Comparison of ENCODE assay signal across 24 cellular contexts in the genomic region with DNA sequence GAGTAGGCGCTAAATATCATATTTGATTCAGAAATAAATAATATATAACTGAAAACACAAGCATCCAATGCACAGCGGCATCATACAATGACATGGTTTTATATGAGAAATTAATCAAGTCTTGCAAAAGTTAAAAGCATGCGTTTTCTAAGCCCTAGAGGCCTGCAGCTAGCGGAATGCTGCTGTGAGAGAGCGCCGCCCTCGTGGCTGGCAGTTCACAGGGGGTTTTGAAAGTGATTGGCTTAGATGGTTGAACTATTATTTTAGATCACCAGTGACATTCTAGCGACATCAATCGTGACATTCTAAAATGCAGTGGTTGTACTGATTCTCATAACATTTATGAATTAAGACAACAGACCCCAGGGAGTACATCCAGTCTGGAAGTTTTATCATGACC.
"Had no signal": no experiment of that assay in that cellular context is flagged by ENCODE, and none has a peak within 500 bp of the region (broad histone marks: within the 10 kb centered on the region; RNA-seq: fewer than 3 reads in every experiment).

No MANE protein-coding gene starts in this region.

- H3K4me1 Mint-ChIP-seq: immature natural killer cell, naive B cell had no signal

- H3K9me3 Mint-ChIP-seq: immature natural killer cell, naive B cell, nephron had no signal

- H3K27me3 ChIP-seq: colonic mucosa, foreskin keratinocyte, spleen, transverse colon had no signal

- H3K27me3 Mint-ChIP-seq: naive B cell had no signal

- H3K4me3 ChIP-seq: colonic mucosa, left ventricle myocardium inferior, lung, spleen, stomach, thoracic aorta, transverse colon had no signal

- H3K4me1 ChIP-seq: colonic mucosa, foreskin keratinocyte, left ventricle myocardium inferior, spleen, stomach, transverse colon had no signal

- FAIRE-seq: endothelial cell of umbilical vein, keratinocyte had no signal

- H3K27ac ChIP-seq: colonic mucosa, foreskin keratinocyte, left ventricle myocardium inferior, spleen, stomach, thoracic aorta, transverse colon had no signal

- H3K9me3 ChIP-seq: colonic mucosa, left ventricle myocardium inferior, spleen, stomach, thoracic aorta, transverse colon had no signal

- ATAC-seq: foreskin keratinocyte, left cardiac atrium, sciatic nerve had no signal

- H3K27ac Mint-ChIP-seq: immature natural killer cell, naive B cell, nephron had no signal

- H3K36me3 Mint-ChIP-seq: immature natural killer cell, naive B cell had no signal

- H3K4me3 Mint-ChIP-seq: immature natural killer cell, naive B cell, nephron had no signal

- DNase-seq: colonic mucosa; dermis blood vessel endothelial cell; foreskin keratinocyte; immature natural killer cell; left cardiac atrium; left ventricle myocardium inferior; mesenchymal stem cell; midbrain; naive B cell; posterior cingulate gyrus; spleen; stimulated activated CD4-positive, alpha-beta T cell treated with anti-CD3 and anti-CD28 coated beads, Interleukin-15, amount 100 ng/mL, for 24 hours; stimulated activated CD4-positive, alpha-beta T cell treated with anti-CD3 and anti-CD28 coated beads, Interleukin-1b, Interleukin-23, amount 100 ng/mL, for 48 hours; stimulated activated CD4-positive, alpha-beta T cell treated with anti-CD3 and anti-CD28 coated beads, Interleukin-4, amount 100 ng/mL, for 24 hours; stimulated activated naive CD4-positive, alpha-beta T cell; stomach; substantia nigra; transverse colon had no signal

- H3K36me3 ChIP-seq: colonic mucosa, left ventricle myocardium inferior, spleen, stomach, thoracic aorta, transverse colon had no signal
